In the genomic region with DNA sequence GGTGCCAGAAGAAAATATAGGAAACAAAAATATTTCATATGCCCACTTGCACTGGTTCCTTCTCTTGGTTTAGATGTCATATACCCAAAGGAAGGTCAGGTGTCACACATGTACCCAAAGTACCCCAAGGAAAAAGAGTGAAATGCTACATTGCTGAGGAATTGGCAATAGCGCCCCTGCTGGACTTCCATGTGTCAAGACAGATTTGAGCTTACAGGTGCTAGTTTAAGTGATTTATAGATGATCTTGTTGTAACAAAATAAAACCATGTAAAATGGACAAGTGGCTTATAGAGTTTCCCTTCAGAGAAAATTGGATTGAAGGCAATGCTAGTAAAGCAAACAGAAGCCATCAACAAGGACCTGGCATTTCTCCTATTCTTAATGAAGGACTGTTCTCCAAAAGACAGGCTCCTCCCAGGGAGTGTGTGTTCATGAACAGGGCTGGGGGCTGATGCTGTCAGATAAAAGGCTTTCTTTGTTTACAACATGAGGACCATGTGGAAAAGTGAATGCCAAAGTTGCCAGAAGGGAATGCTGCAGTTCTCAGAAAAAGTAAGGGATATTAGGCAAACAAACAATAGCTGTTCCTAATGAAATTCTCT, we compare ENCODE assay signal across 10 cellular contexts.
DNase-seq lines count a peak whose midpoint lies in the region; ATAC-seq and TF ChIP-seq lines count a peak whose summit lies in the region.
"Had no signal": no experiment of that assay in that cellular context is flagged by ENCODE, and none has a peak within 500 bp of the region (broad histone marks: within the 10 kb centered on the region; RNA-seq: fewer than 3 reads in every experiment).

No MANE protein-coding gene starts in this region.

- no peaks in the 10 kb centered on the region for H3K4me1 Mint-ChIP-seq in osteocyte (ENCODE audit: unreplicated experiment)
- no peaks in the 10 kb centered on the region for H3K4me1 Mint-ChIP-seq in Calu3 (ENCODE audit: low read depth, unreplicated experiment)
- H3K4me1 Mint-ChIP-seq: naive thymus-derived CD4-positive, alpha-beta T cell had no signal

- intact Hi-C loops in dorsolateral prefrontal cortex (cut with DNase I) (no loop called here), Calu3 (cut with micrococcal nuclease; ENCODE audit: unreplicated experiment) (loop anchor here (10.0 kb wide), 1 partner anchor 58 kb away; no protein-coding TSS in a partner anchor)

- DNase-seq in DMS53 (lab: John Stamatoyannopoulos, UW) (peak; percentile 28), DMS53 treated with DMSO at 0.1 percent for 48 hours (lab: John Stamatoyannopoulos, UW; ENCODE audit: unreplicated experiment) (no peak), NB4 (ENCODE audit: low read depth) (peak; percentile 23), dorsolateral prefrontal cortex (no peak), osteocyte (ENCODE audit: extremely low spot score, unreplicated experiment) (no peak), Calu3 (no peak), inferior parietal cortex (ENCODE audit: extremely low spot score) (no peak)
- DNase-seq: naive thymus-derived CD4-positive, alpha-beta T cell had no signal

- no TSS peak for BruUV-seq in Calu3 (replicated peaks; lab: Mats Ljungman, UMichigan)

- H3K27ac Mint-ChIP-seq in osteocyte (ENCODE audit: unreplicated experiment) = no peak overlapping the region
- H3K27ac Mint-ChIP-seq in Calu3 (ENCODE audit: unreplicated experiment) = no peak overlapping the region
- H3K27ac Mint-ChIP-seq: dendritic cell treated with granulocyte-macrophage colony-stimulating factor and Interleukin-4, amounts not matched to agents 40 ng/mL and 50 ng/mL, for 4 days; naive thymus-derived CD4-positive, alpha-beta T cell had no signal

- CTCF ChIA-PET in Calu3 (lab: Charles Lee) = interaction anchor here (0.6 kb wide), 1 partner anchor 480 kb away, joined by 7 read pairs; no protein-coding TSS in a partner anchor

- H3K27me3 ChIP-seq in dorsolateral prefrontal cortex = peaks cover 0 to 5% (median 0%) of the 10 kb centered on the region in 45 donors

- peak; percentile 80 for TF ChIP-seq CTCF in NB4 (IDR thresholded peaks at IDR 0.05; ENCODE audit: low read depth, low read length)
- peak in 29 of 56 donors; percentile 10 to 44 (median 24) for TF ChIP-seq CTCF in dorsolateral prefrontal cortex (IDR thresholded peaks at IDR 0.05 in 54 of 56, conservative IDR thresholded peaks at IDR 0.05 in 2 of 56; ENCODE audit: low read depth in 1 of 56, partially characterized antibody in 56 of 56)
- TF ChIP-seq CTCF in osteocyte (IDR thresholded peaks at IDR 0.05) = peak; percentile 45
- no peak for TF ChIP-seq CTCF in Calu3 (IDR thresholded peaks at IDR 0.05; ENCODE audit: unreplicated experiment)

- TF ChIP-seq POLR2A in NB4 (IDR thresholded peaks at IDR 0.05; ENCODE audit: extremely low read depth, insufficient read length) = no peak

- peaks cover 44% of the 10 kb centered on the region for H3K27me3 Mint-ChIP-seq in osteocyte (ENCODE audit: unreplicated experiment)
- peaks cover 48% of the 10 kb centered on the region for H3K27me3 Mint-ChIP-seq in Calu3 (ENCODE audit: unreplicated experiment)

- no peaks in the 10 kb centered on the region for H3K9me3 Mint-ChIP-seq in osteocyte (ENCODE audit: unreplicated experiment)
- no peaks in the 10 kb centered on the region for H3K9me3 Mint-ChIP-seq in Calu3 (ENCODE audit: low read depth, unreplicated experiment)
- H3K9me3 Mint-ChIP-seq: dendritic cell treated with granulocyte-macrophage colony-stimulating factor and Interleukin-4, amounts not matched to agents 40 ng/mL and 50 ng/mL, for 4 days had no signal

- no peak overlapping the region for H3K4me3 Mint-ChIP-seq in osteocyte (ENCODE audit: unreplicated experiment)
- H3K4me3 Mint-ChIP-seq in Calu3 (ENCODE audit: low read depth, unreplicated experiment) = no peak overlapping the region
- H3K4me3 Mint-ChIP-seq: dendritic cell treated with granulocyte-macrophage colony-stimulating factor and Interleukin-4, amounts not matched to agents 40 ng/mL and 50 ng/mL, for 4 days; naive thymus-derived CD4-positive, alpha-beta T cell had no signal

- H3K36me3 Mint-ChIP-seq in osteocyte (ENCODE audit: unreplicated experiment) (no peaks in the 10 kb centered on the region), Calu3 (ENCODE audit: insufficient read depth, unreplicated experiment) (no peaks in the 10 kb centered on the region)
- H3K36me3 Mint-ChIP-seq: naive thymus-derived CD4-positive, alpha-beta T cell had no signal

- no peak for ATAC-seq in HG02973 (IDR thresholded peaks at IDR 0.05; ENCODE audit: unreplicated experiment)
- ATAC-seq: naive thymus-derived CD4-positive, alpha-beta T cell had no signal

- no peak overlapping the region for H3K27ac ChIP-seq in dorsolateral prefrontal cortex

- H3K4me3 ChIP-seq in NB4 (ENCODE audit: low read depth, low read length) (no peak overlapping the region), dorsolateral prefrontal cortex (no peak overlapping the region)

Comparison
In these comparisons a context has a peak if more than half of its experiments do, and no peak if none do; other contexts are left out.
1. DNase-seq: peak in DMS53 (single experiment) and NB4 (single experiment); none in DMS53 treated with DMSO at 0.1 percent for 48 hours (single experiment), dorsolateral prefrontal cortex (0 of 10), osteocyte (single experiment), Calu3 (single experiment) and inferior parietal cortex (single experiment).